8 cellular contexts compared by ENCODE assay signal in the genomic region with DNA sequence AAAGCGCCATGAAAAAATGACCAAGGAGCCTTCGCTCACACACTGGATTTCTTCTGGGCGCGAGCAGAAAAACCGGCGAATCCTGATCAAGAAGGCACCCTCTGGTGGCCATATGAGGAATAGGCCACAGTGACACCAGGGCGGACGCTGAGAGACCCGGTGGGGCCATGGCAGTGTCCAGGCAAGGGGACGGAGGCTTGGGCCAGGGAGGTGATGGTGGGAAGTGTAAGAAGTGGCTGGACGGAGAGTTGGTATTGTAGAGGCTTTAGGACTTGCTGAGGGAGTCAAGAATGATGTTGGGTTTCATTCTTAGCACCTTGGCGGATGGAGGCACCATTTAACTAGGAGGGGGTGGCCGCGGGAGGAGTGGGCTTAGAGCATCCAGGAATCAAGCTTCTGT.
DNase-seq lines count a peak whose midpoint lies in the region; ATAC-seq and TF ChIP-seq lines count a peak whose summit lies in the region.

No MANE protein-coding gene starts in this region.

- DNase-seq in ELR (ENCODE audit: low read depth) (peak; percentile 76), KBM-7 (peak; percentile 67), SW480 (ENCODE audit: low spot score) (peak; percentile 42), astrocyte of the cerebellum (ENCODE audit: low read depth) (no peak), iris pigment epithelial cell (ENCODE audit: low read depth) (peak; percentile 52), NCI-H446 treated with DMSO at 0.1 percent for 48 hours (lab: John Stamatoyannopoulos, UW) (no peak)
- DNase-seq in stimulated activated CD4-positive, alpha-beta T cell treated with anti-CD3 and anti-CD28 coated beads, Interleukin-2, amount 100 ng/mL, for 48 hours = peak; percentile 61 to 62

- peak; percentile 97 for TF ChIP-seq CTCF in astrocyte of the cerebellum (IDR thresholded peaks at IDR 0.05; ENCODE audit: low read depth, low read length, missing control alignments)

- H3K4me3 ChIP-seq in astrocyte of the cerebellum (ENCODE audit: low read depth, low read length) = no peak overlapping the region

- no peak for ATAC-seq in HG03196 (IDR thresholded peaks at IDR 0.05; ENCODE audit: unreplicated experiment)

- in situ Hi-C loops in KBM-7 (cut with MboI; ENCODE audit: low pct_unique_long_range_greater_than_20kb, low sequenced_read_pairs) (no loop called here), astrocyte of the cerebellum (cut with HindIII; ENCODE audit: low sequenced_read_pairs) (loop anchor here (5.0 kb wide), 1 partner anchor 84 kb away; no protein-coding TSS in a partner anchor)

Comparison
In these comparisons a context has a peak if more than half of its experiments do, and no peak if none do; other contexts are left out.
1. DNase-seq: peak in ELR (single experiment), KBM-7 (single experiment), SW480 (single experiment), iris pigment epithelial cell (single experiment) and stimulated activated CD4-positive, alpha-beta T cell treated with anti-CD3 and anti-CD28 coated beads, Interleukin-2, amount 100 ng/mL, for 48 hours (2 of 2); none in astrocyte of the cerebellum (single experiment) and NCI-H446 treated with DMSO at 0.1 percent for 48 hours (single experiment).